9 cellular contexts compared by ENCODE assay signal in genomic region chr3:126113733-126114132, GRCh38. TPM values are rescaled to one million over a fixed set of nuclear protein-coding genes. Genes with fewer than 3 reads are reported as not detected.
DNase-seq lines count a peak whose midpoint lies in the region; ATAC-seq and TF ChIP-seq lines count a peak whose summit lies in the region.
"Had no signal": no experiment of that assay in that cellular context is flagged by ENCODE, and none has a peak within 500 bp of the region (broad histone marks: within the 10 kb centered on the region; RNA-seq: fewer than 3 reads in every experiment).

No MANE protein-coding gene starts in this region.

- no peak overlapping the region for H3K4me3 Mint-ChIP-seq in osteocyte (ENCODE audit: unreplicated experiment)

- H4K20me1 ChIP-seq in IMR-90 (ENCODE audit: insufficient read depth, low read length) = no peaks in the 10 kb centered on the region

- H3K9me1 ChIP-seq in IMR-90 (ENCODE audit: insufficient read depth, low read length) = no peaks in the 10 kb centered on the region

- no peak for TF ChIP-seq POLR2A in IMR-90 (IDR thresholded peaks at IDR 0.05; ENCODE audit: low read depth, low read length)

- no peaks in the 10 kb centered on the region for H3K36me3 ChIP-seq in IMR-90 (ENCODE audit: control insufficient read depth, insufficient read depth, low read length)

- no peak overlapping the region for H3K18ac ChIP-seq in IMR-90 (ENCODE audit: low read depth, low read length)

- no peaks in the 10 kb centered on the region for H3K4me1 ChIP-seq in IMR-90 (ENCODE audit: control insufficient read depth, insufficient read depth, low read length)

- no peaks in the 10 kb centered on the region for H3K9me3 Mint-ChIP-seq in osteocyte (ENCODE audit: unreplicated experiment)

- no peak overlapping the region for H3K4ac ChIP-seq in IMR-90 (ENCODE audit: low read depth, low read length)

- in situ Hi-C loops in IMR-90 (cut with MboI; ENCODE audit: low sequenced_read_pairs) = loop anchor here (10.0 kb wide), 1 partner anchor 261 kb away; no protein-coding TSS in a partner anchor

- no peak overlapping the region for H3K27ac ChIP-seq in IMR-90 (ENCODE audit: insufficient read depth, low read length)

- H2BK5ac ChIP-seq in IMR-90 (ENCODE audit: low read depth, low read length, poor library complexity, severe bottlenecking) = no peak overlapping the region

- 0 out of 2 replicates have a peak, but pooled peaks cover 2% of the 10 kb centered on the region for H3K9me3 ChIP-seq in IMR-90 (ENCODE audit: control insufficient read depth, insufficient read depth, low read length)

- H3K4me2 ChIP-seq in IMR-90 (ENCODE audit: low read depth, low read length) = no peak overlapping the region

- no peak overlapping the region for H2AK5ac ChIP-seq in IMR-90 (ENCODE audit: low read depth, low read length)

- TF ChIP-seq RAD21 in IMR-90 (IDR thresholded peaks at IDR 0.05; ENCODE audit: low read length) = peak; percentile 28

- H3K4me1 Mint-ChIP-seq in osteocyte (ENCODE audit: unreplicated experiment) = no peaks in the 10 kb centered on the region

- H2BK20ac ChIP-seq in IMR-90 (ENCODE audit: low read depth, low read length) = no peak overlapping the region

- H3K9ac ChIP-seq in IMR-90 (ENCODE audit: low read depth, low read length) = no peak overlapping the region

- no peaks in the 10 kb centered on the region for H3K36me3 Mint-ChIP-seq in osteocyte (ENCODE audit: unreplicated experiment)

- DNase-seq in GM12865 (ENCODE audit: low read depth) = peak; percentile 18
- DNase-seq in IMR-90 = no peak
- DNase-seq in ecto neural progenitor cell (ENCODE audit: low spot score) = peak; percentile 58
- DNase-seq in osteocyte (ENCODE audit: extremely low spot score, unreplicated experiment) = no peak
- DNase-seq in GM20000 (ENCODE audit: low spot score) = no peak
- no peak for DNase-seq in NCI-H510A treated with DMSO at 0.1 percent for 48 hours (lab: John Stamatoyannopoulos, UW)
- DNase-seq in AG08396 (ENCODE audit: low spot score) = no peak
- DNase-seq: activated CD4-positive, alpha-beta T cell treated with anti-CD3 and anti-CD28 coated beads for 1 hour had no signal

- no peak overlapping the region for H3K23ac ChIP-seq in IMR-90 (ENCODE audit: low read depth, low read length)

- peaks cover 3% of the 10 kb centered on the region for H3K27me3 Mint-ChIP-seq in osteocyte (ENCODE audit: unreplicated experiment)

- H2BK15ac ChIP-seq in IMR-90 (ENCODE audit: low read depth, low read length) = no peak overlapping the region

- H3K4me3 ChIP-seq in GM12865 (ENCODE audit: low read depth, low read length) = no peak overlapping the region
- no peak overlapping the region for H3K4me3 ChIP-seq in IMR-90 (ENCODE audit: insufficient read depth, low read depth, low read length)

- no TSS peak for BruUV-seq in IMR-90 (replicated peaks; lab: Mats Ljungman, UMichigan)

- ATAC-seq in IMR-90 (ENCODE audit: low read depth) (peak; percentile 46; the same call in 1 of the 2 replicates), HG02840 (IDR thresholded peaks at IDR 0.05; ENCODE audit: low FRiP score, unreplicated experiment) (no peak)

- H2BK120ac ChIP-seq in IMR-90 (ENCODE audit: low read depth, low read length) = no peak overlapping the region

- TF ChIP-seq CTCF in GM12865 (IDR thresholded peaks at IDR 0.05; ENCODE audit: insufficient read depth, low read depth, low read length, missing control alignments) (peak; percentile 51), IMR-90 (conservative IDR thresholded peaks at IDR 0.05; ENCODE audit: low read depth, low read length) (peak; percentile 29; the same call in 1 of the 2 replicates), osteocyte (IDR thresholded peaks at IDR 0.05) (peak; percentile 40), GM20000 (IDR thresholded peaks at IDR 0.05; ENCODE audit: extremely low read depth, missing control alignments) (no peak)

- H4K8ac ChIP-seq in IMR-90 (ENCODE audit: low read depth in 2 of 2, low read length in 2 of 2) = no peak overlapping the region

- no peak overlapping the region for H4K91ac ChIP-seq in IMR-90 (ENCODE audit: insufficient read depth, low read depth, low read length)

- intact Hi-C loops in IMR-90 (cut with micrococcal nuclease) = no loop called here

- no peak overlapping the region for H4K5ac ChIP-seq in IMR-90 (ENCODE audit: low read depth, low read length)

- H3K27ac Mint-ChIP-seq in osteocyte (ENCODE audit: unreplicated experiment) = no peak overlapping the region

- dilution Hi-C loops in IMR-90 (cut with HindIII; ENCODE audit: low sequenced_read_pairs, unreplicated experiment) = no loop called here

- no peak overlapping the region for H2AFZ ChIP-seq in IMR-90 (replicated peaks; ENCODE audit: low read length, poor library complexity)

- H3K56ac ChIP-seq in IMR-90 (ENCODE audit: extremely low read depth, insufficient read depth, low read length) = no peak overlapping the region

- no peaks in the 10 kb centered on the region for H3K79me1 ChIP-seq in IMR-90 (ENCODE audit: low read depth in 1 of 2, low read length in 2 of 2)

- CTCF ChIA-PET in IMR-90 (lab: Yijun Ruan, JAX) = no interaction called here

- POLR2A ChIA-PET in IMR-90 (lab: Charles Lee; ENCODE audit: unreplicated experiment) = no interaction called here

- H2AK9ac ChIP-seq in IMR-90 (replicated peaks; ENCODE audit: low read depth, low read length, poor library complexity) = no peak overlapping the region

- no peak overlapping the region for H3K14ac ChIP-seq in IMR-90 (replicated peaks; ENCODE audit: low read depth, low read length)

- WGBS in IMR-90 (ENCODE audit: extremely low coverage in 2 of 2, insufficient read length in 1 of 2), 2 experiments = no CpG with 5 or more reads among the region's 5 CpGs

- peaks cover 34% of the 10 kb centered on the region for H3K27me3 ChIP-seq in IMR-90 (ENCODE audit: control insufficient read depth, insufficient read depth, low read length)

TF ChIP-seq in IMR-90, 13 proteins besides CTCF, POLR2A, EP300 and RAD21:
- no peak for TF ChIP-seq CHD1 (IDR thresholded peaks at IDR 0.05; ENCODE audit: low read depth, low read length)
- no peak for TF ChIP-seq MAFK (IDR thresholded peaks at IDR 0.05; ENCODE audit: low read depth, low read length)
- TF ChIP-seq MXI1 (IDR thresholded peaks at IDR 0.05; ENCODE audit: borderline replicate concordance, low read depth, low read length) = no peak
- TF ChIP-seq ELK1 (IDR thresholded peaks at IDR 0.05; ENCODE audit: borderline replicate concordance, low read depth, low read length) = no peak
- no peak for TF ChIP-seq USF2 (IDR thresholded peaks at IDR 0.05; ENCODE audit: low read depth, low read length)
- no peak for TF ChIP-seq RCOR1 (IDR thresholded peaks at IDR 0.05; ENCODE audit: insufficient replicate concordance, low read length)
- no peak for TF ChIP-seq MAZ (IDR thresholded peaks at IDR 0.05; ENCODE audit: borderline replicate concordance, low read depth, low read length)
- no peak for TF ChIP-seq NFE2L2 (IDR thresholded peaks at IDR 0.05; ENCODE audit: low read depth, low read length)
- TF ChIP-seq BHLHE40 (IDR thresholded peaks at IDR 0.05; ENCODE audit: low read depth, low read length) = no peak
- TF ChIP-seq RFX5 (IDR thresholded peaks at IDR 0.05; ENCODE audit: low read depth, low read length) = no peak

RNA-seq across cellular contexts. Expression of gene SLC41A3, which starts 29.8 kb away (rescaled TPM):
- total RNA-seq in IMR-90 (2012; rRNA removed) = 26.7 and 30.5 TPM in 2 replicates
- 43.5 and 44.7 TPM in 2 replicates for polyA plus RNA-seq in IMR-90 (2012; rRNA removed)
- 46.5 and 59.0 TPM in 2 replicates for polyA plus RNA-seq in IMR-90 (2012; cell fraction: cytosol; rRNA removed)
- 48.1 and 91.7 TPM in 2 replicates for polyA plus RNA-seq in IMR-90 (2012; cell fraction: nucleus; rRNA removed; ENCODE audit: low replicate concordance)
- 80.6 and 89.2 TPM in 2 replicates for total RNA-seq in osteocyte

Comparison
In these comparisons a context has a peak if more than half of its experiments do, and no peak if none do; other contexts are left out.
1. DNase-seq: peak in GM12865 (single experiment) and ecto neural progenitor cell (single experiment); none in IMR-90 (single experiment), osteocyte (single experiment), GM20000 (single experiment), NCI-H510A treated with DMSO at 0.1 percent for 48 hours (single experiment) and AG08396 (single experiment).